ENCODE assay signal across 8 cellular contexts in the genomic region with DNA sequence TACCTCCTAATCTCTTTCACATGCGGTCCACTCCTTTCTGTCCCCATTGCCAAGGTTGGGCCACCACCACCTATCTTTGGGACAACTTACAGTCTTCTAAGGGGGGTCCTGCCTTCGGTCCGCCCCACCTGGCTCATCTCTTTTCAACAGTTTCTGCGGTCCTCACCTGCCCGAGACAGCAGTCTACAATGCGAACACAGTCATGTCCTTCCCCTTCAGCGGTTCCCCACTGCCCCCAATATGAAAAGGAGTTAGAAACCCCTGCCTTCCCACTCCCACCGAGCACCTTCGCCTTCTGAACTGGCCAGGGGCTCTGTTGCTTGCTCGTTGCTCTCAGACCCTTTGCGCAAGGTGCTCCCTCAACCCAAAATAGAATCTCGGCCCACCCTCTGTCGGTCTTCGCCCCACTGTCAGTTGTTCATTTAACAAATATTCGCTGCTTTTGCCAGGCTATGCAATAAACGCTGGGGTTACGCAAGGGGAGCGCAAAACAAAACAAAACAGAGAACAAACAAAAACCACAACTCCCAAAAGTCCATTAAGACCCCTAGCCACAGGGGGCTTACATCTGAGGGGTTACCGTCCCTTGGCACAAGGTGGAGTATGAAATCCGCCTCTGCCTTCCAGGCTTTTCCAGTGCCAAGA. TPM values are rescaled to one million over a fixed set of nuclear protein-coding genes. Genes with fewer than 3 reads are reported as not detected.
DNase-seq lines count a peak whose midpoint lies in the region; ATAC-seq and TF ChIP-seq lines count a peak whose summit lies in the region.

No MANE protein-coding gene starts in this region.

- no peaks in the 10 kb centered on the region for H3K9me3 ChIP-seq in WERI-Rb-1 (ENCODE audit: severe bottlenecking)

- H3K4me1 Mint-ChIP-seq in glutamatergic neuron (ENCODE audit: low read depth, unreplicated experiment): peaks cover 7% of the 10 kb centered on the region

- ATAC-seq in GM19328 (IDR thresholded peaks at IDR 0.05; ENCODE audit: unreplicated experiment): no peak

- TF ChIP-seq CTCF in GM12864 (IDR thresholded peaks at IDR 0.05; ENCODE audit: low read depth, low read length, missing control alignments) (no peak), WERI-Rb-1 (IDR thresholded peaks at IDR 0.05; ENCODE audit: low read depth, low read length) (no peak), glutamatergic neuron (IDR thresholded peaks at IDR 0.05; ENCODE audit: partially characterized antibody, unreplicated experiment) (no peak), retinal pigment epithelial cell (conservative IDR thresholded peaks at IDR 0.05; ENCODE audit: low read depth, low read length) (no peak)

- H3K27ac Mint-ChIP-seq in glutamatergic neuron (ENCODE audit: unreplicated experiment): no peak overlapping the region

- no peak for DNase-seq in GM12864 (ENCODE audit: low read depth)
- DNase-seq in WERI-Rb-1: no peak
- no peak for DNase-seq in glutamatergic neuron
- no peak for DNase-seq in retinal pigment epithelial cell (ENCODE audit: low read depth)
- no peak for DNase-seq in SIG-M5 treated with dmso at 0.1 percent for 504 hours (lab: John Stamatoyannopoulos, UW; ENCODE audit: unreplicated experiment)
- no peak for DNase-seq in SIG-M5 (lab: John Stamatoyannopoulos, UW)
- DNase-seq in LoVo (ENCODE audit: low spot score): no peak

- peak overlapping the region; percentile 96 for H3K4me3 Mint-ChIP-seq in glutamatergic neuron (ENCODE audit: unreplicated experiment)

- no peaks in the 10 kb centered on the region for H3K27me3 ChIP-seq in WERI-Rb-1 (ENCODE audit: insufficient read depth, low read depth, severe bottlenecking)

- peaks cover 4% of the 10 kb centered on the region for H3K36me3 Mint-ChIP-seq in glutamatergic neuron (ENCODE audit: unreplicated experiment)

- H3K9me3 Mint-ChIP-seq in glutamatergic neuron (ENCODE audit: unreplicated experiment): peaks cover 2% of the 10 kb centered on the region

- H3K36me3 ChIP-seq in WERI-Rb-1: peaks cover 22% of the 10 kb centered on the region

- H3K4me3 ChIP-seq in GM12864 (ENCODE audit: low read depth, low read length) (peak overlapping the region; percentile 78), WERI-Rb-1 (ENCODE audit: low read depth, low read length) (peak overlapping the region; percentile 93), retinal pigment epithelial cell (ENCODE audit: low read length) (peak overlapping the region; percentile 90)

- H3K27ac ChIP-seq in WERI-Rb-1: no peak overlapping the region

- H3K27me3 Mint-ChIP-seq in glutamatergic neuron (ENCODE audit: unreplicated experiment): peaks cover 6% of the 10 kb centered on the region

RNA-seq across cellular contexts. Expression of a gene that starts 0.6 kb away (rescaled TPM):
- total RNA-seq in glutamatergic neuron (ENCODE audit: unreplicated experiment): 15.8 TPM

RNA-seq across cellular contexts. Expression of a gene that starts 21.8 kb away (rescaled TPM):
- total RNA-seq in glutamatergic neuron (ENCODE audit: unreplicated experiment): not detected
